9 cellular contexts compared by ENCODE assay signal in the genomic region with DNA sequence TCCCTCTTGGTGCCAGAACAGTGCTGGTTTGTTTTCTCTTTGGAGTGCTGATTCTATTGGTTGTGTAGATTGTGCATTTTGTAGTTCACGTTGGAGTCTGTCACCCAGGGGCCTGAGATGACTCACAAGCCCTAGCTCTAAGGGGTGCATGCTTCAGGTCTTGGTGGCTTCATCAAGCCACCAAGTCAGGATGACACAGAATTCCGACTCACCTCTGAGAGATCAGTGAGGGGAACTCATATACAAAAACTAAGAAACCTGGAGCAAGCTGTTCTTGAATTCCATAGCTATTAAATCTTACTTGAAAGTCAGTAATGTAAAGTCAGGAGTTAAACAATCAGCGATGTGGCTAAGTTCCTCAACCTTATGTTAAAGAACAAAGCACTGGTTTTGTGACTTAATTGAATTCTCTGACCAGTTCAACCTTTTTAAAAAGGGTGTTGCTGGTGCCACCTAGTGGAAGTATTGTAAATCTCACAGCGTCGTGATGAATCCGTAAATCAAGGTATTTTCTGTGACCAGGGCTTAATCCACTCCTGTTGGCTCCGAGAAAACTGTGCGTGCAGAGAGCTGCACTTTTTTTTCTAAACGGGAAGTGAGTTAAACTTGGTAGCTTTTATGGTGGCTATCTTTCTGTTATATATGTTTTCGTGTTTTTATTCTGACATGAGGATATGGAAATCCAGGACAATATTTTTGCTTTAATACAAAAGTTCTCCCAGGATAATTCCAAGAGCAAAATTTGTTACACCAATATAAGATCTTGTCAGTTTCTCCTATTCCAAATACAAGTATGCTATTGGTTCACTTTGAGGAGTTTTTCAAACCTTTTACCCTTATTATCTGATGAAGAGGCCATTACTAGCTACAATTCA. TPM values are rescaled to one million over a fixed set of nuclear protein-coding genes. Genes with fewer than 3 reads are reported as not detected.
DNase-seq lines count a peak whose midpoint lies in the region; ATAC-seq and TF ChIP-seq lines count a peak whose summit lies in the region.
"Had no signal": no experiment of that assay in that cellular context is flagged by ENCODE, and none has a peak within 500 bp of the region (broad histone marks: within the 10 kb centered on the region; RNA-seq: fewer than 3 reads in every experiment).

No MANE protein-coding gene starts in this region.

- no peak overlapping the region for H3K27ac ChIP-seq in heart left ventricle
- H3K27ac ChIP-seq: epithelial cell of prostate had no signal

- H3K9me3 ChIP-seq in heart left ventricle: no peaks in the 10 kb centered on the region

- H3K4me3 ChIP-seq in heart left ventricle: no peak overlapping the region
- H3K4me3 ChIP-seq in retinal pigment epithelial cell (ENCODE audit: low read length): no peak overlapping the region

- no peaks in the 10 kb centered on the region for H3K36me3 ChIP-seq in heart left ventricle

- H3K4me1 ChIP-seq in heart left ventricle: no peaks in the 10 kb centered on the region

- TF ChIP-seq CTCF in heart left ventricle (IDR thresholded peaks at IDR 0.05) (peak; percentile 62 to 80 (median 74)), retinal pigment epithelial cell (conservative IDR thresholded peaks at IDR 0.05; ENCODE audit: low read depth, low read length) (peak; percentile 73), omental fat pad (IDR thresholded peaks at IDR 0.05) (no peak)

- 20 to 26% (median 22%) methylated on average over 10 of the region's 10 CpGs for WGBS in heart left ventricle, 4 donors

- DNase-seq in ELF-1 (ENCODE audit: low read depth, low spot score) (peak; percentile 66), NCI-H82 (lab: John Stamatoyannopoulos, UW) (peak; percentile 88), heart left ventricle (peak in 1 of 5 donors; percentile 21), retinal pigment epithelial cell (ENCODE audit: low read depth) (peak; percentile 26), omental fat pad (ENCODE audit: low spot score) (no peak)
- peak; percentile 17 for DNase-seq in activated naive CD4-positive, alpha-beta T cell treated with anti-CD3 and anti-CD28 coated beads, Interleukin-2, amount 50 U/mL, for 16 hours

- H3K27me3 ChIP-seq in heart left ventricle: peaks cover 0 to 6% (median 0%) of the 10 kb centered on the region in 9 donors

- intact Hi-C loops in heart left ventricle (cut with DNase I): loop anchor here in 5 of 10 donors (2.0 to 5.0 kb wide), 2 partner anchors 208 to 209 kb away; no protein-coding TSS in a partner anchor

- TF ChIP-seq POLR2A in heart left ventricle (IDR thresholded peaks at IDR 0.05): no peak

- ATAC-seq in GM21367 (IDR thresholded peaks at IDR 0.05; ENCODE audit: unreplicated experiment) (peak; percentile 89), HG03565 (IDR thresholded peaks at IDR 0.05; ENCODE audit: unreplicated experiment) (peak; percentile 83), heart left ventricle (peak in 1 of 4 donors; percentile 28), omental fat pad (ENCODE audit: low FRiP score) (no peak)

RNA-seq across cellular contexts. Expression of a gene that starts 14.6 kb away (rescaled TPM):
- not detected for total RNA-seq in heart left ventricle
- polyA plus RNA-seq in heart left ventricle: not detected
- total RNA-seq in omental fat pad: not detected

Comparison
In these comparisons a context has a peak if more than half of its experiments do, and no peak if none do; other contexts are left out.
1. CTCF ChIP-seq: peak in heart left ventricle (12 of 12) and retinal pigment epithelial cell (single experiment); none in omental fat pad (0 of 3).